ENCODE assay signal across 29 cellular contexts in genomic region chr13:71587778-71588177, GRCh38.
DNase-seq lines count a peak whose midpoint lies in the region; FAIRE-seq and TF ChIP-seq lines count a peak whose summit lies in the region.
"Had no signal": no experiment of that assay in that cellular context is flagged by ENCODE, and none has a peak within 500 bp of the region (broad histone marks: within the 10 kb centered on the region; RNA-seq: fewer than 3 reads in every experiment).

No MANE protein-coding gene starts in this region.

- H4K20me1 ChIP-seq in astrocyte (ENCODE audit: insufficient read depth, low read length), result no peaks in the 10 kb centered on the region

- H3K27ac Mint-ChIP-seq in astrocyte (ENCODE audit: unreplicated experiment) (no peak overlapping the region), MCF 10A (ENCODE audit: low read depth, unreplicated experiment) (no peak overlapping the region)
- H3K27ac Mint-ChIP-seq: CD4-positive, alpha-beta T cell; memory B cell; stimulated activated naive CD8-positive, alpha-beta T cell treated with anti-CD3 and anti-CD28 coated beads, Interleukin-15, Interleukin-2, amounts not matched to agents 100 ng/mL and 50 ng/mL, for 24 hours had no signal

- H3K27ac ChIP-seq in astrocyte (ENCODE audit: low read depth, low read length), result no peak overlapping the region
- H3K27ac ChIP-seq: ovary, PC-9, testis had no signal

- CTCF ChIA-PET in MCF 10A (lab: Yijun Ruan, JAX), result no interaction called here

- no peak for TF ChIP-seq CTCF in astrocyte (IDR thresholded peaks at IDR 0.05; ENCODE audit: insufficient read depth, low read depth, low read length)
- no peak for TF ChIP-seq CTCF in MCF 10A (IDR thresholded peaks at IDR 0.05; ENCODE audit: unreplicated experiment)

- no peaks in the 10 kb centered on the region for H3K4me1 Mint-ChIP-seq in astrocyte (ENCODE audit: low read depth, unreplicated experiment)
- no peaks in the 10 kb centered on the region for H3K4me1 Mint-ChIP-seq in MCF 10A (ENCODE audit: insufficient read depth, unreplicated experiment)
- H3K4me1 Mint-ChIP-seq: memory B cell had no signal

- no peaks in the 10 kb centered on the region for H3K27me3 Mint-ChIP-seq in astrocyte (ENCODE audit: low read depth, unreplicated experiment)
- peaks cover 88% of the 10 kb centered on the region for H3K27me3 Mint-ChIP-seq in MCF 10A (ENCODE audit: insufficient read depth, unreplicated experiment)
- H3K27me3 Mint-ChIP-seq: CD4-positive, alpha-beta T cell; memory B cell; stimulated activated naive CD8-positive, alpha-beta T cell treated with anti-CD3 and anti-CD28 coated beads, Interleukin-15, Interleukin-2, amounts not matched to agents 100 ng/mL and 50 ng/mL, for 24 hours had no signal

- intact Hi-C loops in MCF 10A (cut with micrococcal nuclease), result no loop called here
- intact Hi-C loops in posterior cingulate gyrus (cut with DNase I), result no loop called here

- H3K4me3 Mint-ChIP-seq in astrocyte (ENCODE audit: unreplicated experiment) (no peak overlapping the region), MCF 10A (ENCODE audit: unreplicated experiment) (no peak overlapping the region)
- H3K4me3 Mint-ChIP-seq: CD4-positive, alpha-beta T cell; memory B cell; neural crest cell; stimulated activated naive CD8-positive, alpha-beta T cell treated with anti-CD3 and anti-CD28 coated beads, Interleukin-15, Interleukin-2, amounts not matched to agents 100 ng/mL and 50 ng/mL, for 24 hours had no signal

- H3K9me3 Mint-ChIP-seq in astrocyte (ENCODE audit: unreplicated experiment), result no peaks in the 10 kb centered on the region
- no peaks in the 10 kb centered on the region for H3K9me3 Mint-ChIP-seq in MCF 10A (ENCODE audit: unreplicated experiment)
- H3K9me3 Mint-ChIP-seq: CD4-positive, alpha-beta T cell; neural crest cell; stimulated activated naive CD8-positive, alpha-beta T cell treated with anti-CD3 and anti-CD28 coated beads, Interleukin-15, Interleukin-2, amounts not matched to agents 100 ng/mL and 50 ng/mL, for 24 hours had no signal

- no peaks in the 10 kb centered on the region for H3K79me2 ChIP-seq in astrocyte (ENCODE audit: insufficient read depth, low read length)

- no TSS peak for BruUV-seq in MCF 10A (replicated peaks; lab: Mats Ljungman, UMichigan)

- no peaks in the 10 kb centered on the region for H3K36me3 ChIP-seq in astrocyte (ENCODE audit: insufficient read depth, low read length)
- H3K36me3 ChIP-seq: MG63, ovary had no signal

- DNase-seq in NCI-H524 (lab: John Stamatoyannopoulos, UW), result peak; percentile 48 to 72
- DNase-seq in NCI-H524 treated with DMSO at 0.1 percent for 48 hours (lab: John Stamatoyannopoulos, UW), result no peak
- DNase-seq in NCI-H1436 treated with DMSO at 0.1 percent for 48 hours (lab: John Stamatoyannopoulos, UW), result peak; percentile 19
- no peak for DNase-seq in astrocyte (ENCODE audit: low read depth)
- no peak for DNase-seq in stimulated activated CD4-positive, alpha-beta T cell treated with anti-CD3 and anti-CD28 coated beads, Interleukin-15, amount 100 ng/mL, for 24 hours
- no peak for DNase-seq in MCF 10A (ENCODE audit: unreplicated experiment)
- DNase-seq in posterior cingulate gyrus, result no peak
- DNase-seq: activated CD4-positive, alpha-beta T cell treated with anti-CD3 and anti-CD28 coated beads, Interleukin-2, amount 50 U/mL, for 48 hours; activated CD4-positive, CD25-positive, alpha-beta regulatory T cell treated with anti-CD3 and anti-CD28 coated beads, Interleukin-2, amount 50 U/mL, for 72 hours; activated naive CD4-positive, alpha-beta T cell; CD4-positive, alpha-beta T cell; central memory CD4-positive, alpha-beta T cell; cortex of kidney; DMS153; effector memory CD4-positive, alpha-beta T cell; MG63; NCI-H187 treated with DMSO at 0.1 percent for 48 hours; NCI-H446; ovary; PC-9; retina; small intestine; stimulated activated CD4-positive, alpha-beta T cell treated with anti-CD3 and anti-CD28 coated beads, Interleukin-2, amount 100 ng/mL, for 24 hours; testis had no signal

- no peaks in the 10 kb centered on the region for H3K27me3 ChIP-seq in astrocyte (ENCODE audit: insufficient read depth, low read length)
- H3K27me3 ChIP-seq: MG63, ovary, testis had no signal

- no peak overlapping the region for H3K4me2 ChIP-seq in astrocyte (ENCODE audit: low read length)
- H3K4me2 ChIP-seq: PC-9 had no signal

- H2AFZ ChIP-seq in astrocyte (ENCODE audit: low read depth, low read length), result no peak overlapping the region
- H2AFZ ChIP-seq: PC-9 had no signal

- no peaks in the 10 kb centered on the region for H3K9me3 ChIP-seq in astrocyte (ENCODE audit: insufficient read depth, low read depth, low read length)
- H3K9me3 ChIP-seq: MG63, ovary, testis had no signal

- H3K36me3 Mint-ChIP-seq in astrocyte (ENCODE audit: low read depth, unreplicated experiment) (no peaks in the 10 kb centered on the region), MCF 10A (ENCODE audit: insufficient read depth, unreplicated experiment) (no peaks in the 10 kb centered on the region)
- H3K36me3 Mint-ChIP-seq: memory B cell had no signal

- POLR2A ChIA-PET in MCF 10A (lab: Yijun Ruan, JAX), result interaction anchor here (0.8 kb wide), 1 partner anchor 12 kb away, joined by 3 read pairs; no protein-coding TSS in a partner anchor

- FAIRE-seq in astrocyte (lab: Jason Lieb, UNC), result peak; percentile 20
- FAIRE-seq: GM12878, K562 had no signal

- no peak overlapping the region for H3K4me3 ChIP-seq in astrocyte (ENCODE audit: insufficient read depth, low read depth, low read length)
- H3K4me3 ChIP-seq: GM12878, K562, MG63, ovary, PC-9, testis had no signal

- H3K4me1 ChIP-seq in astrocyte (ENCODE audit: insufficient read depth, low read length), result no peaks in the 10 kb centered on the region
- H3K4me1 ChIP-seq: testis had no signal

- no peak overlapping the region for H3K9ac ChIP-seq in astrocyte (ENCODE audit: low read length)

Comparison
In these comparisons a context has a peak if more than half of its experiments do, and no peak if none do; other contexts are left out.
1. DNase-seq: peak in NCI-H524 (2 of 2) and NCI-H1436 treated with DMSO at 0.1 percent for 48 hours (single experiment); none in NCI-H524 treated with DMSO at 0.1 percent for 48 hours (single experiment), astrocyte (single experiment), stimulated activated CD4-positive, alpha-beta T cell treated with anti-CD3 and anti-CD28 coated beads, Interleukin-15, amount 100 ng/mL, for 24 hours (single experiment), MCF 10A (single experiment) and posterior cingulate gyrus (0 of 10).